9 cellular contexts compared by ENCODE assay signal in the genomic region with DNA sequence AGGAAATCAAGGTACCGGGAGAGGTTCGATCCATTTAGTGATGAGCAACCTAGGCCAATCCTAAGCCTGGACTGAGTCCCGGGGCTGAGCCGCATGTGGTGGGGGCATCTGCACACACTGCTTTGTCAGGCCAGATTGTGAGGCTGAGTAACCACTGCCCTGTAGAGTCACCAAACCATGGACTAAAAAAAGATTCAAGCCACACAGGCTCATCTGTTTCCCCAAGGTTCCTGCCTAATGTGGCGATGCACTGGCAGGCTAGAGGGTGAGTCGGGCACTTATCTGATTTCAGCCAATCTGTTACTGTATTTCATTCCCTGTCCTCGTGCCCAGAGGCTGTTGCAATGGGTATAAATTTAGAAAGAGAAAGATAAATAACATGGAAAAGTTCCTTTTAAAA.
DNase-seq lines count a peak whose midpoint lies in the region; TF ChIP-seq lines count a peak whose summit lies in the region.
"Had no signal": no experiment of that assay in that cellular context is flagged by ENCODE, and none has a peak within 500 bp of the region (broad histone marks: within the 10 kb centered on the region; RNA-seq: fewer than 3 reads in every experiment).

No MANE protein-coding gene starts in this region.

- H3K36me3 Mint-ChIP-seq in chondrocyte (ENCODE audit: low read depth): peaks cover 10% of the 10 kb centered on the region

- TF ChIP-seq CTCF in chondrocyte (IDR thresholded peaks at IDR 0.05) (no peak), osteoblast (IDR thresholded peaks at IDR 0.05; ENCODE audit: extremely low read depth, low read depth, low read length) (no peak)

- H4K20me1 ChIP-seq in BLaER1 treated with 17β-estradiol and CSF1 and Interleukin-3, amounts not matched to agents 10 nM and 100 nM: no peaks in the 10 kb centered on the region
- no peaks in the 10 kb centered on the region for H4K20me1 ChIP-seq in osteoblast (ENCODE audit: insufficient read depth, low read length)

- peak overlapping the region; percentile 43 for H3K27ac Mint-ChIP-seq in chondrocyte (ENCODE audit: unreplicated experiment)

- H3K9me3 ChIP-seq in BLaER1 treated with 17β-estradiol and CSF1 and Interleukin-3, amounts not matched to agents 10 nM and 100 nM (replicated peaks in 1 of 11): peaks cover 0 to 2% (median 0%) of the 10 kb centered on the region in 11 experiments; a peak in 2 of 22 replicates
- H3K9me3 ChIP-seq in osteoblast (ENCODE audit: low read depth, low read length): no peaks in the 10 kb centered on the region

- peaks cover 0 to 10% (median 0%) of the 10 kb centered on the region in 11 experiments; a peak in 3 of 22 replicates for H3K36me3 ChIP-seq in BLaER1 treated with 17β-estradiol and CSF1 and Interleukin-3, amounts not matched to agents 10 nM and 100 nM
- H3K36me3 ChIP-seq in osteoblast (ENCODE audit: insufficient read depth, low read length): no peaks in the 10 kb centered on the region

- no peak overlapping the region for H3K4me3 Mint-ChIP-seq in chondrocyte (ENCODE audit: unreplicated experiment)

- H3K27ac ChIP-seq in BLaER1 treated with 17β-estradiol and CSF1 and Interleukin-3, amounts not matched to agents 10 nM and 100 nM: peak overlapping the region in 10 of 11 experiments; percentile 12 to 77 (median 44); a peak in 13 of 22 replicates
- peak overlapping the region; percentile 80 for H3K27ac ChIP-seq in osteoblast (ENCODE audit: low read depth, low read length)

- H3K79me2 ChIP-seq in osteoblast (ENCODE audit: insufficient read depth, low read length): no peaks in the 10 kb centered on the region

- H3K4me3 ChIP-seq in BLaER1 treated with 17β-estradiol and CSF1 and Interleukin-3, amounts not matched to agents 10 nM and 100 nM: no peak overlapping the region
- H3K4me3 ChIP-seq in osteoblast (ENCODE audit: insufficient read depth, low read length): no peak overlapping the region

- H3K4me1 ChIP-seq in BLaER1 treated with 17β-estradiol and CSF1 and Interleukin-3, amounts not matched to agents 10 nM and 100 nM: peaks cover 72 to 95% (median 86%) of the 10 kb centered on the region in 10 experiments
- peaks cover 38% of the 10 kb centered on the region for H3K4me1 ChIP-seq in osteoblast (ENCODE audit: insufficient read depth, low read length)

- H3K4me2 ChIP-seq in BLaER1 treated with 17β-estradiol and CSF1 and Interleukin-3, amounts not matched to agents 10 nM and 100 nM: peak overlapping the region; percentile 56 to 88 (median 67)
- peak overlapping the region; percentile 25 for H3K4me2 ChIP-seq in osteoblast (ENCODE audit: insufficient read depth, low read length)

- no peaks in the 10 kb centered on the region for H3K27me3 ChIP-seq in BLaER1 treated with 17β-estradiol and CSF1 and Interleukin-3, amounts not matched to agents 10 nM and 100 nM
- H3K27me3 ChIP-seq in osteoblast (ENCODE audit: insufficient read depth, low read length): no peaks in the 10 kb centered on the region

- peak; percentile 11 for DNase-seq in NCI-H226
- no peak for DNase-seq in chondrocyte (ENCODE audit: low spot score)
- DNase-seq in osteoblast (ENCODE audit: insufficient read length, low spot score, missing footprints): peak; percentile 91
- no peak for DNase-seq in hippocampal formation (lab: John Stamatoyannopoulos, UW)
- DNase-seq in NCI-H2081 (lab: John Stamatoyannopoulos, UW): no peak
- DNase-seq in NCI-H2196 treated with DMSO at 0.1 percent for 48 hours (lab: John Stamatoyannopoulos, UW; ENCODE audit: unreplicated experiment): no peak
- DNase-seq in inferior parietal cortex (ENCODE audit: extremely low spot score): no peak
- DNase-seq: cortex of kidney had no signal

- H3K9ac ChIP-seq in BLaER1 treated with 17β-estradiol and CSF1 and Interleukin-3, amounts not matched to agents 10 nM and 100 nM: peak overlapping the region in 4 of 11 experiments; percentile 8 to 47 (median 38); a peak in 5 of 22 replicates

- no peaks in the 10 kb centered on the region for H3K27me3 Mint-ChIP-seq in chondrocyte (ENCODE audit: low read depth)

- H3K9me3 Mint-ChIP-seq in chondrocyte (ENCODE audit: low read depth): no peaks in the 10 kb centered on the region

- peaks cover 36% of the 10 kb centered on the region for H3K4me1 Mint-ChIP-seq in chondrocyte (ENCODE audit: low read depth)

- H2AFZ ChIP-seq in osteoblast (ENCODE audit: low read length): no peak overlapping the region

Comparison
In these comparisons a context has a peak if more than half of its experiments do, and no peak if none do; other contexts are left out.
1. DNase-seq: peak in NCI-H226 (single experiment) and osteoblast (single experiment); none in chondrocyte (single experiment), hippocampal formation (0 of 2), NCI-H2081 (0 of 2), NCI-H2196 treated with DMSO at 0.1 percent for 48 hours (single experiment) and inferior parietal cortex (single experiment).